34 cellular contexts compared by ENCODE assay signal in the genomic region with DNA sequence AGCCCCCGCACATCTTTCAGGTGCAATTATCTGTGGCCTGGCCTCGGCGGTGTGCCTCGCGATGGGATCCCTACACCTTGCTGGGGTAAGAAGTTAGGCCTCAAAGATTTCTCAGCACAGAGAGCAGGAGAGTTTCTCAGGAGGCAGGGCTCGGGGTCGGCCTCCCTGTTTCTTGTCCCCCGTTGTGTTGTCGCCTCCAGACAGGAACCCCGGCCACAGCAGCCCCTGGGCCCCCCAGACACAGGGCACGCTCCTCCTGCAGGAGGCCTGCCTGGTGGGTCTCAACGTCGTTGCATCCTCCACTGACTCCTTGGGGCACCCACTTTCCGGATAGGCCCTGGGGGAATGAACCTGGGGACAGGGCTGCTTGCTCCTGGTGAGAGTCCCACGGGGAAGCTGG.
"Had no signal": no experiment of that assay in that cellular context is flagged by ENCODE, and none has a peak within 500 bp of the region (broad histone marks: within the 10 kb centered on the region; RNA-seq: fewer than 3 reads in every experiment).

No MANE protein-coding gene starts in this region.

- H3K36me3 ChIP-seq: adrenal gland, cardiac muscle cell had no signal

- H3K9me3 ChIP-seq: adrenal gland, body of pancreas had no signal

- ATAC-seq: activated CD8-positive, alpha-beta T cell treated with anti-CD3 and anti-CD28 coated beads for 36 hours; activated naive CD4-positive, alpha-beta T cell treated with anti-CD3 and anti-CD28 coated beads, Interleukin-2, amount 50 U/mL, for 72 hours; activated T-cell treated with anti-CD3 and anti-CD28 coated beads, Interleukin-2, amount 50 U/mL, for 4 hours; activated T-cell treated with anti-CD3 and anti-CD28 coated beads, Interleukin-2, amount 50 U/mL, for 72 hours; activated T-helper 17 cell treated with anti-CD3 and anti-CD28 coated beads, Interleukin-2, amount 50 U/mL, for 72 hours; body of pancreas; T-cell had no signal

- H3K36me3 Mint-ChIP-seq: activated CD4-positive, alpha-beta memory T cell treated with anti-CD3 and anti-CD28 coated beads for 36 hours; activated naive CD4-positive, alpha-beta T cell treated with anti-CD3 and anti-CD28 coated beads, Interleukin-2, amount 50 U/mL, for 72 hours; activated naive CD8-positive, alpha-beta T cell treated with anti-CD3 and anti-CD28 coated beads for 36 hours; T-cell had no signal

- H3K4me1 Mint-ChIP-seq: activated B cell treated with CpG ODN at 0.5 μM for 24 hours; activated CD4-positive, alpha-beta T cell treated with anti-CD3 and anti-CD28 coated beads, Interleukin-2, amount 10 ng/mL, durations not matched to agents 24 days and 14 days; activated naive CD8-positive, alpha-beta T cell treated with anti-CD3 and anti-CD28 coated beads for 36 hours; activated T-helper 17 cell treated with anti-CD3 and anti-CD28 coated beads, Interleukin-2, amount 50 U/mL, for 72 hours; central memory CD8-positive, alpha-beta T cell; T-cell had no signal

- H3K27ac ChIP-seq: adrenal gland, body of pancreas, cardiac muscle cell, VCaP had no signal

- H3K4me3 Mint-ChIP-seq: activated B cell treated with CpG ODN at 0.5 μM for 24 hours; activated CD4-positive, alpha-beta memory T cell treated with anti-CD3 and anti-CD28 coated beads for 36 hours; activated CD4-positive, alpha-beta T cell treated with anti-CD3 and anti-CD28 coated beads, Interleukin-2, amount 10 ng/mL, durations not matched to agents 24 days and 14 days; activated CD8-positive, alpha-beta T cell treated with anti-CD3 and anti-CD28 coated beads for 36 hours; activated naive CD4-positive, alpha-beta T cell treated with anti-CD3 and anti-CD28 coated beads for 36 hours; activated naive CD8-positive, alpha-beta T cell treated with anti-CD3 and anti-CD28 coated beads for 36 hours; activated T-cell treated with anti-CD3 and anti-CD28 coated beads, Interleukin-2, amount 50 U/mL, for 4 hours; activated T-cell treated with anti-CD3 and anti-CD28 coated beads, Interleukin-2, amount 50 U/mL, for 72 hours; activated T-helper 1 cell treated with anti-CD3 and anti-CD28 coated beads, Interleukin-12 subunit alpha, Interleukin-12 subunit beta, Interleukin-2, Interleukin-4 antibody, amounts not matched to agents 30 ng/mL and 10 ng/mL and 1 ng/mL, durations not matched to agents 14 hours and 24 hours and 36 hours; activated T-helper 17 cell treated with anti-CD3 and anti-CD28 coated beads, Interleukin-2, amount 50 U/mL, for 72 hours; central memory CD8-positive, alpha-beta T cell; T-cell; T-helper 2 cell treated with Interferon-gamma antibody and Interleukin-4, amounts not matched to agents 5 μg/mL and 100 μg/mL, for 36 hours had no signal

- DNase-seq: activated B cell treated with CpG ODN at 0.5 μM for 24 hours; activated CD4-positive, alpha-beta memory T cell treated with anti-CD3 and anti-CD28 coated beads for 36 hours; activated CD4-positive, alpha-beta T cell treated with anti-CD3 and anti-CD28 coated beads for 4 hours; activated CD4-positive, alpha-beta T cell treated with anti-CD3 and anti-CD28 coated beads, Interleukin-2, amount 10 ng/mL, durations not matched to agents 24 days and 14 days; activated CD4-positive, alpha-beta T cell treated with anti-CD3 and anti-CD28 coated beads, Interleukin-2, amount 50 U/mL, for 1 hour; activated CD4-positive, alpha-beta T cell treated with anti-CD3 and anti-CD28 coated beads, Interleukin-2, amount 50 U/mL, for 4 hours; activated CD4-positive, CD25-positive, alpha-beta regulatory T cell treated with anti-CD3 and anti-CD28 coated beads, Interleukin-2, amount 50 U/mL, for 72 hours; activated CD8-positive, alpha-beta memory T cell treated with anti-CD3 and anti-CD28 coated beads, Interleukin-2, amount 50 U/mL, for 4 hours; activated CD8-positive, alpha-beta T cell treated with anti-CD3 and anti-CD28 coated beads for 36 hours; activated effector memory CD4-positive, alpha-beta T cell treated with anti-CD3 and anti-CD28 coated beads, Interleukin-2, amount 50 U/mL, for 16 hours; activated gamma-delta T cell treated with Interleukin-2 at 50 U/mL for 16 hours; activated naive CD4-positive, alpha-beta T cell; activated naive CD4-positive, alpha-beta T cell treated with anti-CD3 and anti-CD28 coated beads for 36 hours; activated naive CD4-positive, alpha-beta T cell treated with anti-CD3 and anti-CD28 coated beads, Interleukin-2, amount 50 U/mL, for 16 hours; activated naive CD8-positive, alpha-beta T cell treated with anti-CD3 and anti-CD28 coated beads for 36 hours; activated T-cell treated with anti-CD3 and anti-CD28 coated beads for 4 hours; activated T-cell treated with anti-CD3 and anti-CD28 coated beads, Interleukin-2, amount 50 U/mL, for 1 hour; activated T-cell treated with anti-CD3 and anti-CD28 coated beads, Interleukin-2, amount 50 U/mL, for 4 hours; activated T-cell treated with anti-CD3 and anti-CD28 coated beads, Interleukin-2, amount 50 U/mL, for 72 hours; adrenal gland; amniotic stem cell; body of pancreas; caudate nucleus; cerebellar nuclear complex; T-cell; T-helper 2 cell; T-helper 9 cell had no signal

- H3K9me3 Mint-ChIP-seq: activated B cell treated with CpG ODN at 0.5 μM for 24 hours; activated CD4-positive, alpha-beta memory T cell treated with anti-CD3 and anti-CD28 coated beads for 36 hours; activated CD4-positive, alpha-beta T cell treated with anti-CD3 and anti-CD28 coated beads, Interleukin-2, amount 10 ng/mL, durations not matched to agents 24 days and 14 days; activated CD8-positive, alpha-beta T cell treated with anti-CD3 and anti-CD28 coated beads for 36 hours; activated naive CD4-positive, alpha-beta T cell treated with anti-CD3 and anti-CD28 coated beads for 36 hours; activated naive CD4-positive, alpha-beta T cell treated with anti-CD3 and anti-CD28 coated beads, Interleukin-2, amount 50 U/mL, for 72 hours; activated naive CD8-positive, alpha-beta T cell treated with anti-CD3 and anti-CD28 coated beads for 36 hours; activated T-cell treated with anti-CD3 and anti-CD28 coated beads, Interleukin-2, amount 50 U/mL, for 4 hours; activated T-cell treated with anti-CD3 and anti-CD28 coated beads, Interleukin-2, amount 50 U/mL, for 72 hours; activated T-helper 1 cell treated with anti-CD3 and anti-CD28 coated beads, Interleukin-12 subunit alpha, Interleukin-12 subunit beta, Interleukin-2, Interleukin-4 antibody, amounts not matched to agents 30 ng/mL and 10 ng/mL and 1 ng/mL, durations not matched to agents 14 hours and 24 hours and 36 hours; activated T-helper 17 cell treated with anti-CD3 and anti-CD28 coated beads, Interleukin-2, amount 50 U/mL, for 72 hours; central memory CD8-positive, alpha-beta T cell; T-cell; T-helper 2 cell treated with Interferon-gamma antibody and Interleukin-4, amounts not matched to agents 5 μg/mL and 100 μg/mL, for 36 hours had no signal

- H3K4me1 ChIP-seq: adrenal gland, body of pancreas had no signal

- H3K4me3 ChIP-seq: adrenal gland, body of pancreas, cardiac muscle cell had no signal

- H3K27me3 ChIP-seq: adrenal gland, body of pancreas, cardiac muscle cell had no signal

- H3K27me3 Mint-ChIP-seq: activated B cell treated with CpG ODN at 0.5 μM for 24 hours; activated CD4-positive, alpha-beta T cell treated with anti-CD3 and anti-CD28 coated beads, Interleukin-2, amount 10 ng/mL, durations not matched to agents 24 days and 14 days; activated CD8-positive, alpha-beta T cell treated with anti-CD3 and anti-CD28 coated beads for 36 hours; central memory CD8-positive, alpha-beta T cell; T-cell had no signal

- H3K27ac Mint-ChIP-seq: activated B cell treated with CpG ODN at 0.5 μM for 24 hours; activated CD4-positive, alpha-beta memory T cell treated with anti-CD3 and anti-CD28 coated beads for 36 hours; activated CD4-positive, alpha-beta T cell treated with anti-CD3 and anti-CD28 coated beads, Interleukin-2, amount 10 ng/mL, durations not matched to agents 24 days and 14 days; activated CD8-positive, alpha-beta T cell treated with anti-CD3 and anti-CD28 coated beads for 36 hours; activated naive CD4-positive, alpha-beta T cell treated with anti-CD3 and anti-CD28 coated beads for 36 hours; activated naive CD4-positive, alpha-beta T cell treated with anti-CD3 and anti-CD28 coated beads, Interleukin-2, amount 50 U/mL, for 72 hours; activated naive CD8-positive, alpha-beta T cell treated with anti-CD3 and anti-CD28 coated beads for 36 hours; activated T-cell treated with anti-CD3 and anti-CD28 coated beads, Interleukin-2, amount 50 U/mL, for 72 hours; activated T-helper 1 cell treated with anti-CD3 and anti-CD28 coated beads, Interleukin-12 subunit alpha, Interleukin-12 subunit beta, Interleukin-2, Interleukin-4 antibody, amounts not matched to agents 30 ng/mL and 10 ng/mL and 1 ng/mL, durations not matched to agents 14 hours and 24 hours and 36 hours; activated T-helper 17 cell treated with anti-CD3 and anti-CD28 coated beads, Interleukin-2, amount 50 U/mL, for 72 hours; T-cell; T-helper 2 cell treated with Interferon-gamma antibody and Interleukin-4, amounts not matched to agents 5 μg/mL and 100 μg/mL, for 36 hours had no signal
